23 cellular contexts compared by ENCODE assay signal in the genomic region with DNA sequence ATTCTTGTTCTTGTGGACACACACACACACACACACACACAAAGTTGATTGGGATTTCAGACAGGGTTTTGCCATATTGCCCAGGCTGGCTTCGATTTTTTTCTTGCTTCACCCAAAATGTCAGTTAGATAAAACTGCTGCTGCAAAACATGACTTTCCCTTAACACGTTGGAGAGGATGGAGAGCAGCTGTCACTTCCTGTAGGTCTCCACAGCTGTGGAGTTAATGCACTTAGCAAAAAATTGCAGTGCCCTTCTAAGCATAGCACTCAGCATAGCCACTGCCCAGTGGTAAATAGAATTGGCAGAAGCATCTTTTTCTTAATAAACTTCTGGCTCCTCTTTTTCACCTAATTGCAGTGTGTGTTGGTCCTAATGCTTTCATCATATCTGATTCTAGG. TPM values are rescaled to one million over a fixed set of nuclear protein-coding genes. Genes with fewer than 3 reads are reported as not detected.
"Had no signal": no experiment of that assay in that cellular context is flagged by ENCODE, and none has a peak within 500 bp of the region (broad histone marks: within the 10 kb centered on the region; RNA-seq: fewer than 3 reads in every experiment).

No MANE protein-coding gene starts in this region.

- H3K36me3 ChIP-seq: esophagus squamous epithelium, gastrocnemius medialis, heart left ventricle, neutrophil, ovary, thyroid gland, upper lobe of right lung had no signal

- H3K4me1 ChIP-seq: esophagus squamous epithelium, gastrocnemius medialis, heart left ventricle, psoas muscle, thyroid gland, upper lobe of right lung had no signal

- H3K9me3 ChIP-seq: esophagus squamous epithelium, gastrocnemius medialis, heart left ventricle, neutrophil, ovary, psoas muscle, thyroid gland, upper lobe of right lung had no signal

- H3K4me3 ChIP-seq: coronary artery, esophagus squamous epithelium, gastrocnemius medialis, heart left ventricle, ovary, psoas muscle, thyroid gland, upper lobe of right lung had no signal

- H3K27ac ChIP-seq: coronary artery, esophagus squamous epithelium, gastrocnemius medialis, heart left ventricle, neutrophil, ovary, psoas muscle, thyroid gland, upper lobe of right lung had no signal

- DNase-seq: activated CD4-positive, alpha-beta T cell treated with anti-CD3 and anti-CD28 coated beads for 4 hours; activated CD4-positive, alpha-beta T cell treated with anti-CD3 and anti-CD28 coated beads, Interleukin-2, amount 50 U/mL, for 48 hours; activated CD4-positive, CD25-positive, alpha-beta regulatory T cell; activated naive CD4-positive, alpha-beta T cell treated with anti-CD3 and anti-CD28 coated beads, Interleukin-2, amount 50 U/mL, for 16 hours; activated naive CD8-positive, alpha-beta T cell treated with anti-CD3 and anti-CD28 coated beads, Interleukin-2, amount 50 U/mL, for 24 hours; activated T-cell treated with anti-CD3 and anti-CD28 coated beads, Interleukin-2, amount 50 U/mL, for 48 hours; cerebellar nuclear complex; endodermal cell; esophagus squamous epithelium; gastrocnemius medialis; heart left ventricle; left ventricle myocardium superior; mammary epithelial cell; ovary; psoas muscle; right cardiac atrium; stimulated activated CD4-positive, alpha-beta T cell treated with anti-CD3 and anti-CD28 coated beads, Interleukin-4, amount 100 ng/mL, for 24 hours; substantia nigra; thyroid gland; upper lobe of right lung had no signal

- H3K27me3 ChIP-seq: esophagus squamous epithelium, gastrocnemius medialis, heart left ventricle, neutrophil, ovary, thyroid gland, upper lobe of right lung had no signal

RNA-seq across cellular contexts. Expression of a gene that starts 54.5 kb away (rescaled TPM):
- total RNA-seq: mammary epithelial cell; natural killer cell treated with Interleukin-12 subunit alpha and Interleukin-12 subunit beta and Interleukin-15 and Interleukin-18, amount 100 ng/mL, for 72 hours had no signal
